8 cellular contexts compared by ENCODE assay signal in genomic region chr3:41117398-41117870, GRCh38.
DNase-seq lines count a peak whose midpoint lies in the region; ATAC-seq and TF ChIP-seq lines count a peak whose summit lies in the region.

No MANE protein-coding gene starts in this region.

- no peaks in the 10 kb centered on the region for H3K27me3 Mint-ChIP-seq in neural crest cell (ENCODE audit: low read depth)

- no peak overlapping the region for H3K4me3 ChIP-seq in epithelial cell of esophagus (ENCODE audit: low read length)

- no peaks in the 10 kb centered on the region for H3K36me3 Mint-ChIP-seq in neural crest cell (ENCODE audit: low read depth)

- peak; percentile 92 for DNase-seq in NCI-H748 (lab: John Stamatoyannopoulos, UW; ENCODE audit: unreplicated experiment)
- DNase-seq in activated CD8-positive, alpha-beta memory T cell treated with anti-CD3 and anti-CD28 coated beads, Interleukin-2, amount 50 U/mL, for 1 hour (ENCODE audit: extremely low read depth), result peak; percentile 55
- DNase-seq in epithelial cell of esophagus (ENCODE audit: low read depth), result peak; percentile 99
- DNase-seq in neural crest cell (ENCODE audit: low read depth, low spot score), result peak; percentile 12
- peak; percentile 84 for DNase-seq in stimulated activated naive CD8-positive, alpha-beta T cell treated with anti-CD3 and anti-CD28 coated beads, Interleukin-15, Interleukin-2, amounts not matched to agents 100 U/mL and 50 U/mL, for 24 hours
- DNase-seq in DMS114 treated with DMSO at 0.1 percent for 48 hours (lab: John Stamatoyannopoulos, UW; ENCODE audit: unreplicated experiment), result no peak

- H3K4me1 Mint-ChIP-seq in neural crest cell, result peaks cover 35% of the 10 kb centered on the region

- H3K27ac Mint-ChIP-seq in neural crest cell (ENCODE audit: unreplicated experiment), result peak overlapping the region; percentile 84

- ATAC-seq in GM18867 (IDR thresholded peaks at IDR 0.05; ENCODE audit: unreplicated experiment), result peak; percentile 90
- peak; percentile 71 for ATAC-seq in HG03039 (IDR thresholded peaks at IDR 0.05; ENCODE audit: unreplicated experiment)
- ATAC-seq in stimulated activated naive CD8-positive, alpha-beta T cell treated with anti-CD3 and anti-CD28 coated beads, Interleukin-15, Interleukin-2, amounts not matched to agents 100 U/mL and 50 U/mL, for 24 hours, result peak; percentile 91

- H3K9me3 Mint-ChIP-seq in neural crest cell, result peaks cover 2% of the 10 kb centered on the region

- no peak overlapping the region for H3K4me3 Mint-ChIP-seq in neural crest cell

- TF ChIP-seq CTCF in epithelial cell of esophagus (IDR thresholded peaks at IDR 0.05; ENCODE audit: insufficient read depth, low read depth, low read length, missing control alignments), result no peak
- no peak for TF ChIP-seq CTCF in neural crest cell (conservative IDR thresholded peaks at IDR 0.05)
